ENCODE assay signal across 1 cellular context in genomic region chr2:68734688-68735525, GRCh38.
TF ChIP-seq lines count a peak whose summit lies in the region.

Gene ARHGAP25, plus strand, starts transcription at chr2:68734811. Its CDS starts 389 bp downstream, at chr2:68735200.

TF ChIP-seq in GM12878, 131 proteins besides CTCF, POLR2A, EP300 and RAD21 (continued from another document):
- TF ChIP-seq PKNOX1 (IDR thresholded peaks at IDR 0.05) (peak; percentile 43; the same call in 1 of the 2 replicates), IKZF2 (IDR thresholded peaks at IDR 0.05) (peak; percentile 54), SP1 (IDR thresholded peaks at IDR 0.05; ENCODE audit: low read depth, low read length) (no peak), KAT2A (conservative IDR thresholded peaks at IDR 0.05; ENCODE audit: control insufficient read depth, low read depth, low read length) (no peak), ETV6 (conservative IDR thresholded peaks at IDR 0.05 in 1 of 2, IDR thresholded peaks at IDR 0.05 in 1 of 2; ENCODE audit: borderline replicate concordance in 1 of 2, low read depth in 1 of 2) (peak in 1 of 2 experiments; percentile 45; a peak in 2 of 4 replicates), SPI1 (IDR thresholded peaks at IDR 0.05; ENCODE audit: borderline replicate concordance, insufficient read depth, low read depth, low read length) (peak; percentile 92), SKIL (IDR thresholded peaks at IDR 0.05; ENCODE audit: low read depth, poor library complexity, severe bottlenecking) (peak; percentile 63), PML (IDR thresholded peaks at IDR 0.05; ENCODE audit: low read length) (no peak), POU2F2 (IDR thresholded peaks at IDR 0.05; ENCODE audit: borderline replicate concordance, low read depth, low read length) (peak; percentile 74; the same call in 1 of the 3 replicates), TAF1 (IDR thresholded peaks at IDR 0.05; ENCODE audit: borderline replicate concordance, low read depth, low read length) (0 out of 2 replicates have a peak, but pooled peaks have one; percentile 2), POLR2AphosphoS5 (IDR thresholded peaks at IDR 0.05; ENCODE audit: low read length) (no peak), TBL1XR1 (IDR thresholded peaks at IDR 0.05; ENCODE audit: low read depth, low read length) (peak; percentile 46; the same call in 1 of the 2 replicates), PBX3 (IDR thresholded peaks at IDR 0.05; ENCODE audit: insufficient replicate concordance, low read depth, low read length) (no peak), ATF3 (IDR thresholded peaks at IDR 0.05; ENCODE audit: borderline replicate concordance, extremely low read depth, low read depth, low read length) (no peak), SUZ12 (IDR thresholded peaks at IDR 0.05; ENCODE audit: unreplicated experiment) (no peak)
